16 cellular contexts compared by ENCODE assay signal in genomic region chr2:12330916-12331315, GRCh38.
DNase-seq lines count a peak whose midpoint lies in the region; ATAC-seq, FAIRE-seq and TF ChIP-seq lines count a peak whose summit lies in the region.
"Had no signal": no experiment of that assay in that cellular context is flagged by ENCODE, and none has a peak within 500 bp of the region (broad histone marks: within the 10 kb centered on the region; RNA-seq: fewer than 3 reads in every experiment).

No MANE protein-coding gene starts in this region.

- no peaks in the 10 kb centered on the region for H3K9me2 ChIP-seq in PC-3 (replicated peaks; ENCODE audit: low read length)

- POLR2A ChIA-PET in PC-3 (lab: Charles Lee; ENCODE audit: unreplicated experiment), result no interaction called here

- TF ChIP-seq CTCF in PC-3 (conservative IDR thresholded peaks at IDR 0.05; ENCODE audit: low read depth, low read length), result no peak
- TF ChIP-seq CTCF in bronchial epithelial cell (IDR thresholded peaks at IDR 0.05; ENCODE audit: insufficient read depth, low read length, severe bottlenecking), result no peak

- peak; percentile 74 for DNase-seq in EH (ENCODE audit: low read depth)
- peak; percentile 68 for DNase-seq in PC-3
- DNase-seq in bronchial epithelial cell (ENCODE audit: low read depth), result peak; percentile 71
- peak; percentile 85 for DNase-seq in kidney tubule cell (ENCODE audit: low spot score)
- DNase-seq in SJCRH30, result no peak
- no peak for DNase-seq in GF-D8 (lab: John Stamatoyannopoulos, UW)
- DNase-seq in GM12891 (ENCODE audit: insufficient read length, low spot score), result no peak
- DNase-seq: activated effector memory CD4-positive, alpha-beta T cell treated with Interleukin-2 at 50 U/mL for 16 hours; aorta; BE2C; Karpas-422; NCI-H1436 treated with DMSO at 0.1 percent for 48 hours; upper lobe of left lung had no signal

- FAIRE-seq in bronchial epithelial cell (lab: Jason Lieb, UNC), result no peak
- no peak for FAIRE-seq in GM12891 (lab: Jason Lieb, UNC)
- FAIRE-seq: frontal cortex had no signal

- H3K27me3 ChIP-seq in PC-3 (ENCODE audit: low read length), result no peaks in the 10 kb centered on the region
- no peaks in the 10 kb centered on the region for H3K27me3 ChIP-seq in bronchial epithelial cell (ENCODE audit: control insufficient read depth, insufficient read depth, low read length)
- no peaks in the 10 kb centered on the region for H3K27me3 ChIP-seq in SJCRH30
- H3K27me3 ChIP-seq: BE2C, upper lobe of left lung had no signal

- H3F3A ChIP-seq in PC-3 (ENCODE audit: low read length, unreplicated experiment), result no peaks in the 10 kb centered on the region

- H3K9me3 ChIP-seq in PC-3 (ENCODE audit: low read length), result no peaks in the 10 kb centered on the region
- H3K9me3 ChIP-seq in SJCRH30 (replicated peaks), result no peaks in the 10 kb centered on the region
- H3K9me3 ChIP-seq: upper lobe of left lung had no signal

- no peak overlapping the region for H3K4me3 ChIP-seq in PC-3 (ENCODE audit: low read length)
- no peak overlapping the region for H3K4me3 ChIP-seq in bronchial epithelial cell (ENCODE audit: low read depth, low read length)
- no peak overlapping the region for H3K4me3 ChIP-seq in SJCRH30
- H3K4me3 ChIP-seq: upper lobe of left lung had no signal

- H3K36me3 ChIP-seq in PC-3 (ENCODE audit: low read depth, low read length) (no peaks in the 10 kb centered on the region), bronchial epithelial cell (ENCODE audit: control insufficient read depth, insufficient read depth, low read length) (no peaks in the 10 kb centered on the region), SJCRH30 (no peaks in the 10 kb centered on the region)
- H3K36me3 ChIP-seq: BE2C, upper lobe of left lung had no signal

- no peaks in the 10 kb centered on the region for H3K79me2 ChIP-seq in PC-3 (ENCODE audit: low read length)

- H3K9ac ChIP-seq in PC-3 (ENCODE audit: low read length), result no peak overlapping the region

- no peaks in the 10 kb centered on the region for H4K20me1 ChIP-seq in PC-3 (ENCODE audit: low read length)

- no peak overlapping the region for H3K4me2 ChIP-seq in PC-3 (ENCODE audit: low read length)

- no TSS peak for BruUV-seq in PC-3 (replicated peaks; lab: Mats Ljungman, UMichigan)

- H3K4me1 ChIP-seq in PC-3 (ENCODE audit: insufficient read depth, low read length), result peaks cover 30% of the 10 kb centered on the region
- H3K4me1 ChIP-seq in SJCRH30, result no peaks in the 10 kb centered on the region
- H3K4me1 ChIP-seq: upper lobe of left lung had no signal

- H2AFZ ChIP-seq in PC-3 (ENCODE audit: low read length), result peak overlapping the region; percentile 47

- TF ChIP-seq POLR2A in GM12891 (IDR thresholded peaks at IDR 0.05; ENCODE audit: low read depth, low read length), result no peak

- no peak overlapping the region for H3K27ac ChIP-seq in PC-3 (ENCODE audit: low read length)
- no peak overlapping the region for H3K27ac ChIP-seq in SJCRH30
- H3K27ac ChIP-seq: upper lobe of left lung, VCaP had no signal

- intact Hi-C loops in PC-3 (cut with micrococcal nuclease), result no loop called here

- ATAC-seq in PC-3 (peak; percentile 34), GM21737 (IDR thresholded peaks at IDR 0.05; ENCODE audit: unreplicated experiment) (no peak)

- CTCF ChIA-PET in PC-3 (lab: Charles Lee), result no interaction called here

TF ChIP-seq in GM12891, 5 proteins besides CTCF, POLR2A, EP300 and RAD21:
- TF ChIP-seq SPI1 (IDR thresholded peaks at IDR 0.05; ENCODE audit: low read depth, low read length) (no peak), PAX5 (IDR thresholded peaks at IDR 0.05; ENCODE audit: insufficient read depth, low read length, severe bottlenecking) (no peak)

Comparison
In these comparisons a context has a peak if more than half of its experiments do, and no peak if none do; other contexts are left out.
1. DNase-seq: peak in EH (single experiment), PC-3 (single experiment), bronchial epithelial cell (single experiment) and kidney tubule cell (single experiment); none in SJCRH30 (0 of 2), GF-D8 (single experiment) and GM12891 (single experiment).